Comparison of ENCODE assay signal across 12 cellular contexts in genomic region chr16:84514295-84514873, GRCh38. TPM values are rescaled to one million over a fixed set of nuclear protein-coding genes. Genes with fewer than 3 reads are reported as not detected.
DNase-seq lines count a peak whose midpoint lies in the region; ATAC-seq and TF ChIP-seq lines count a peak whose summit lies in the region.
"Had no signal": no experiment of that assay in that cellular context is flagged by ENCODE, and none has a peak within 500 bp of the region (broad histone marks: within the 10 kb centered on the region; RNA-seq: fewer than 3 reads in every experiment).

No MANE protein-coding gene starts in this region.

- POLR2A ChIA-PET in CD4-positive, alpha-beta memory T cell (lab: Charles Lee; ENCODE audit: partially characterized antibody), result interaction anchor here (0.6 to 7.0 kb wide), 18 partner anchors 9 to 186 kb away, joined by 3 to 113 read pairs (median 8); partner anchors contain the start of genes COTL1, KLHL36 and MEAK7
- POLR2A ChIA-PET in PC-3 (lab: Charles Lee; ENCODE audit: unreplicated experiment), result no interaction called here

- H3K4me3 ChIP-seq in CD4-positive, alpha-beta memory T cell (ENCODE audit: low read length in 2 of 2), result peak overlapping the region in 1 of 2 donors; percentile 26
- no peak overlapping the region for H3K4me3 ChIP-seq in PC-3 (ENCODE audit: low read length)
- H3K4me3 ChIP-seq in coronary artery, result no peak overlapping the region
- H3K4me3 ChIP-seq: mucosa of descending colon, SK-N-MC had no signal

- TF ChIP-seq CTCF in natural killer cell (IDR thresholded peaks at IDR 0.05) (no peak), PC-3 (conservative IDR thresholded peaks at IDR 0.05; ENCODE audit: low read depth, low read length) (no peak), GM13977 (IDR thresholded peaks at IDR 0.05; ENCODE audit: extremely low read depth, insufficient read depth, missing control alignments) (no peak), coronary artery (IDR thresholded peaks at IDR 0.05) (no peak)

- no peak overlapping the region for H3K9ac ChIP-seq in PC-3 (ENCODE audit: low read length)

- intact Hi-C loops in CD4-positive, alpha-beta memory T cell (cut with micrococcal nuclease), result loop anchor here (1.0 to 2.0 kb wide), 2 partner anchors 8 to 86 kb away; no protein-coding TSS in a partner anchor
- intact Hi-C loops in natural killer cell (cut with micrococcal nuclease) (no loop called here), PC-3 (cut with micrococcal nuclease) (no loop called here)

- no peaks in the 10 kb centered on the region for H3K36me3 ChIP-seq in CD4-positive, alpha-beta memory T cell (ENCODE audit: insufficient read depth, low read length)
- no peaks in the 10 kb centered on the region for H3K36me3 ChIP-seq in PC-3 (ENCODE audit: low read depth, low read length)

- in situ Hi-C loops in GM13977 (cut with MboI; ENCODE audit: low pct_unique_long_range_greater_than_20kb, low sequenced_read_pairs, unreplicated experiment), result loop anchor here (5.0 to 25.0 kb wide), 2 partner anchors 108 to 448 kb away; no protein-coding TSS in a partner anchor

- H3K27ac ChIP-seq in CD4-positive, alpha-beta memory T cell (ENCODE audit: low read depth, low read length), result peak overlapping the region; percentile 70
- H3K27ac ChIP-seq in PC-3 (ENCODE audit: low read length) (no peak overlapping the region), coronary artery (no peak overlapping the region)
- H3K27ac ChIP-seq: SK-N-MC had no signal

- H3K4me2 ChIP-seq in PC-3 (ENCODE audit: low read length), result no peak overlapping the region

- H3K36me3 Mint-ChIP-seq in CD4-positive, alpha-beta memory T cell, result no peaks in the 10 kb centered on the region
- H3K36me3 Mint-ChIP-seq in activated naive CD4-positive, alpha-beta T cell treated with anti-CD3 and anti-CD28 coated beads, Interleukin-2, amount 50 U/mL, for 72 hours, result peaks cover 0 to 17% of the 10 kb centered on the region in 2 donors
- no peaks in the 10 kb centered on the region for H3K36me3 Mint-ChIP-seq in natural killer cell

- no peaks in the 10 kb centered on the region for H3K27me3 Mint-ChIP-seq in CD4-positive, alpha-beta memory T cell
- peaks cover 0 to 4% of the 10 kb centered on the region in 2 donors for H3K27me3 Mint-ChIP-seq in natural killer cell (ENCODE audit: low read depth in 2 of 2)

- ATAC-seq in HG02763 (IDR thresholded peaks at IDR 0.05; ENCODE audit: unreplicated experiment) (peak; percentile 23), natural killer cell (peak in 1 of 3 donors; percentile 1), PC-3 (no peak)
- peak; percentile 1 to 22 for ATAC-seq in activated naive CD4-positive, alpha-beta T cell treated with anti-CD3 and anti-CD28 coated beads, Interleukin-2, amount 50 U/mL, for 72 hours

- H3K79me2 ChIP-seq in PC-3 (ENCODE audit: low read length), result no peaks in the 10 kb centered on the region

- peaks cover 53 to 79% (median 70%) of the 10 kb centered on the region in 4 donors for H3K4me1 Mint-ChIP-seq in CD4-positive, alpha-beta memory T cell
- peaks cover 24 to 58% of the 10 kb centered on the region in 2 donors for H3K4me1 Mint-ChIP-seq in natural killer cell

- H3K9me3 Mint-ChIP-seq in CD4-positive, alpha-beta memory T cell, result peaks cover 0 to 2% (median 0%) of the 10 kb centered on the region in 8 donors
- no peaks in the 10 kb centered on the region for H3K9me3 Mint-ChIP-seq in activated naive CD4-positive, alpha-beta T cell treated with anti-CD3 and anti-CD28 coated beads, Interleukin-2, amount 50 U/mL, for 72 hours
- no peaks in the 10 kb centered on the region for H3K9me3 Mint-ChIP-seq in natural killer cell

- peak overlapping the region; percentile 71 to 90 (median 78) for H3K4me3 Mint-ChIP-seq in CD4-positive, alpha-beta memory T cell
- H3K4me3 Mint-ChIP-seq in natural killer cell, result peak overlapping the region; percentile 79

- no peaks in the 10 kb centered on the region for H3F3A ChIP-seq in PC-3 (ENCODE audit: low read length, unreplicated experiment)

- no peaks in the 10 kb centered on the region for H3K27me3 ChIP-seq in CD4-positive, alpha-beta memory T cell (ENCODE audit: insufficient read depth, low read length)
- no peaks in the 10 kb centered on the region for H3K27me3 ChIP-seq in PC-3 (ENCODE audit: low read length)

- H3K9me2 ChIP-seq in PC-3 (replicated peaks; ENCODE audit: low read length), result no peaks in the 10 kb centered on the region

- H3K27ac Mint-ChIP-seq in CD4-positive, alpha-beta memory T cell, result peak overlapping the region; percentile 87 to 99 (median 98)
- H3K27ac Mint-ChIP-seq in activated naive CD4-positive, alpha-beta T cell treated with anti-CD3 and anti-CD28 coated beads, Interleukin-2, amount 50 U/mL, for 72 hours, result peak overlapping the region; percentile 84 to 97
- H3K27ac Mint-ChIP-seq in natural killer cell, result peak overlapping the region; percentile 85 to 93

- no peak for DNase-seq in CD4-positive, alpha-beta memory T cell
- DNase-seq in activated naive CD4-positive, alpha-beta T cell treated with anti-CD3 and anti-CD28 coated beads, Interleukin-2, amount 50 U/mL, for 72 hours (ENCODE audit: low spot score in 2 of 2), result no peak
- DNase-seq in natural killer cell, result no peak
- DNase-seq in NCI-H524 (lab: John Stamatoyannopoulos, UW), result no peak
- no peak for DNase-seq in PC-3
- no peak for DNase-seq in GM13977 (ENCODE audit: low spot score)
- no peak for DNase-seq in coronary artery (ENCODE audit: low spot score)
- DNase-seq: Calu3, NCI-H226 had no signal

- no peak overlapping the region for H2AFZ ChIP-seq in PC-3 (ENCODE audit: low read length)

- peaks cover 82% of the 10 kb centered on the region for H3K4me1 ChIP-seq in CD4-positive, alpha-beta memory T cell (ENCODE audit: insufficient read depth, low read length)
- peaks cover 4% of the 10 kb centered on the region; the same call in 1 of the 2 replicates for H3K4me1 ChIP-seq in PC-3 (ENCODE audit: insufficient read depth, low read length)

- H3K9me3 ChIP-seq in CD4-positive, alpha-beta memory T cell (ENCODE audit: control insufficient read depth in 1 of 2, low read length in 2 of 2), result no peaks in the 10 kb centered on the region
- H3K9me3 ChIP-seq in PC-3 (ENCODE audit: low read length), result no peaks in the 10 kb centered on the region
- H3K9me3 ChIP-seq: mucosa of descending colon had no signal

- H4K20me1 ChIP-seq in PC-3 (ENCODE audit: low read length), result no peaks in the 10 kb centered on the region

- CTCF ChIA-PET in CD4-positive, alpha-beta memory T cell (lab: Charles Lee; ENCODE audit: partially characterized antibody), result interaction anchor here (0.8 to 14.7 kb wide), 15 partner anchors 9 to 225 kb away, joined by 3 to 358 read pairs (median 6); partner anchors contain the start of genes COTL1 and MEAK7
- CTCF ChIA-PET in PC-3 (lab: Charles Lee), result no interaction called here

- no TSS peak for BruUV-seq in PC-3 (replicated peaks; lab: Mats Ljungman, UMichigan)

RNA-seq across cellular contexts. Expression of gene MEAK7, which starts 9.9 kb away (rescaled TPM):
- total RNA-seq in CD4-positive, alpha-beta memory T cell, result 10 to 100 TPM; 13.6 to 16.8 TPM
- polyA plus RNA-seq in CD4-positive, alpha-beta memory T cell, result 1 to 10 TPM; 3.3 to 8.6 TPM
- total RNA-seq in activated naive CD4-positive, alpha-beta T cell treated with anti-CD3 and anti-CD28 coated beads, Interleukin-2, amount 50 U/mL, for 72 hours, result 10 to 100 TPM; 11.2 to 19.0 TPM
- total RNA-seq in natural killer cell (1 to 10 TPM; 4.8 to 8.5 (median 4.8) TPM), PC-3 (2014; rRNA removed) (19.2 and 22.5 TPM in 2 replicates)
